In the genomic region with DNA sequence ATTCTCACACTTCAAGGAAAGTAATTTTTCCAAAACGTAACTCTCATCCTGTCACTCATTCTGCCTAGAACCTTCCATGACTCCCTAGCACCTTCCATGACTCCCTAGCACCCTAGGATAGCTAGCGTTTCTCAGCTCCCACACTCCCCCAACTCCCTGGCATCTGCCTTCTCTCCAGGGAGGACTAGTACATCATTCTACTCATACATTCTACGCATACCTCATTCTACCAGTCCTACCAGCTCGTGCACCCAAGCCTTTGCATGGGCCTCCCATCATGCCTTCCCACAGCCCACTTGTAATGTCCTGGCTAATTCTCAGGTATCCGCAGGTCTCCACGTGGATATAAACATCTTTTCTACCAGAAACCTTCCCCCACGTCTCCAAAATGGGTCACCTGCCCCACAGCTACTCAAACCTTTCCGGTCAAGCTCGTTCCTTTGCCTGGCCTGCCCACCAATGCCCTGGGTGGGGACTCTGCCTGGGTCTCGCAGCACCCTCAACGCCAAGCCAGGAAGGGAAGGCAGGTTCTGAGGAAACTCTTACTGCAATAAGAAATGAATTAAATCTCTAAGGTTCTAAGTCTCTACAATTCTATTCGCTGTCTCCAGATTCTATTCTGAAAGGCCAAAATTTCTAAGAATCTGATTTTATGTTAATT, we compare ENCODE assay signal across 8 cellular contexts.
DNase-seq lines count a peak whose midpoint lies in the region.

No MANE protein-coding gene starts in this region.

- DNase-seq in DMS 273 (lab: John Stamatoyannopoulos, UW; ENCODE audit: unreplicated experiment) (peak; percentile 41), DMS 273 treated with DMSO at 0.1 percent for 48 hours (lab: John Stamatoyannopoulos, UW) (no peak), islet precursor cell (peak; percentile 50), NCI-H2029 (lab: John Stamatoyannopoulos, UW) (no peak), 8988T (no peak)
- no peak for DNase-seq in activated effector memory CD4-positive, alpha-beta T cell treated with anti-CD3 and anti-CD28 coated beads, Interleukin-2, amount 50 U/mL, for 16 hours

- H3K27ac ChIP-seq in stomach smooth muscle (ENCODE audit: low read length) = no peak overlapping the region

- peaks cover 0 to 6% of the 10 kb centered on the region in 2 donors for H3K36me3 ChIP-seq in stomach smooth muscle (ENCODE audit: control insufficient read depth in 2 of 2, insufficient read depth in 2 of 2, low read length in 2 of 2)

- H3K4me1 Mint-ChIP-seq in activated naive CD8-positive, alpha-beta T cell (ENCODE audit: low read depth) = peaks cover 35% of the 10 kb centered on the region

- peaks cover 31% of the 10 kb centered on the region for H3K4me1 ChIP-seq in stomach smooth muscle (ENCODE audit: control insufficient read depth, insufficient read depth, low read length)

- H3K4me3 Mint-ChIP-seq in activated naive CD8-positive, alpha-beta T cell = peak overlapping the region; percentile 84

- H3K4me3 ChIP-seq in stomach smooth muscle (ENCODE audit: low read length in 2 of 2) = peak overlapping the region; percentile 69 to 76

- H3K9me3 ChIP-seq in stomach smooth muscle (ENCODE audit: control insufficient read depth in 2 of 2, low read length in 2 of 2) = no peaks in the 10 kb centered on the region

- H3K27me3 ChIP-seq in stomach smooth muscle (ENCODE audit: control insufficient read depth in 1 of 2, insufficient read depth in 2 of 2, low read length in 2 of 2) = no peaks in the 10 kb centered on the region

- peaks cover 2% of the 10 kb centered on the region for H3K36me3 Mint-ChIP-seq in activated naive CD8-positive, alpha-beta T cell

- peaks cover 1% of the 10 kb centered on the region for H3K27me3 Mint-ChIP-seq in activated naive CD8-positive, alpha-beta T cell

- peak overlapping the region; percentile 51 to 63 for H3K9ac ChIP-seq in stomach smooth muscle (ENCODE audit: low read length in 2 of 2)

- no peaks in the 10 kb centered on the region for H3K9me3 Mint-ChIP-seq in activated naive CD8-positive, alpha-beta T cell (ENCODE audit: low read depth)

- peak overlapping the region; percentile 7 for H3K27ac Mint-ChIP-seq in activated naive CD8-positive, alpha-beta T cell

Comparison
In these comparisons a context has a peak if more than half of its experiments do, and no peak if none do; other contexts are left out.
1. DNase-seq: peak in DMS 273 (single experiment) and islet precursor cell (single experiment); none in DMS 273 treated with DMSO at 0.1 percent for 48 hours (single experiment), NCI-H2029 (single experiment), 8988T (single experiment) and activated effector memory CD4-positive, alpha-beta T cell treated with anti-CD3 and anti-CD28 coated beads, Interleukin-2, amount 50 U/mL, for 16 hours (single experiment).